1 cellular context compared by ENCODE assay signal in genomic region chr14:99541211-99541610, GRCh38.
TF ChIP-seq lines count a peak whose summit lies in the region.

No MANE protein-coding gene starts in this region.

TF ChIP-seq in SK-N-SH treated with all-trans-retinoic acid at 6 μM for 48 hours, 23 proteins besides CTCF, POLR2A, EP300 and RAD21 (continued from another document):
- no peak for TF ChIP-seq CSRNP3 (CRISPR knock-in tag; IDR thresholded peaks at IDR 0.05)
- no peak for TF ChIP-seq ARNTL (CRISPR knock-in tag; IDR thresholded peaks at IDR 0.05; ENCODE audit: borderline replicate concordance, low read depth)
- no peak for TF ChIP-seq PPARA (CRISPR knock-in tag; IDR thresholded peaks at IDR 0.05; ENCODE audit: borderline replicate concordance)
- TF ChIP-seq SNAI2 (CRISPR knock-in tag; IDR thresholded peaks at IDR 0.05) = no peak
- TF ChIP-seq ZC3H10 (CRISPR knock-in tag; IDR thresholded peaks at IDR 0.05) = no peak
- TF ChIP-seq ESRRG (CRISPR knock-in tag; IDR thresholded peaks at IDR 0.05) = no peak
- TF ChIP-seq, protein P1, sequence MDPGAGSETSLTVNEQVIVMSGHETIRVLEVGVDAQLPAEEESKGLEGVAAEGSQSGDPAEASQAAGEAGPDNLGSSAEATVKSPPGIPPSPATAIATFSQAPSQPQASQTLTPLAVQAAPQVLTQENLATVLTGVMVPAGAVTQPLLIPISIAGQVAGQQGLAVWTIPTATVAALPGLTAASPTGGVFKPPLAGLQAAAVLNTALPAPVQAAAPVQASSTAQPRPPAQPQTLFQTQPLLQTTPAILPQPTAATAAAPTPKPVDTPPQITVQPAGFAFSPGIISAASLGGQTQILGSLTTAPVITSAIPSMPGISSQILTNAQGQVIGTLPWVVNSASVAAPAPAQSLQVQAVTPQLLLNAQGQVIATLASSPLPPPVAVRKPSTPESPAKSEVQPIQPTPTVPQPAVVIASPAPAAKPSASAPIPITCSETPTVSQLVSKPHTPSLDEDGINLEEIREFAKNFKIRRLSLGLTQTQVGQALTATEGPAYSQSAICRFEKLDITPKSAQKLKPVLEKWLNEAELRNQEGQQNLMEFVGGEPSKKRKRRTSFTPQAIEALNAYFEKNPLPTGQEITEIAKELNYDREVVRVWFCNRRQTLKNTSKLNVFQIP (CRISPR knock-in tag; IDR thresholded peaks at IDR 0.05; ENCODE audit: borderline replicate concordance, low read depth) = no peak
- no peak for TF ChIP-seq ZNF8 (CRISPR knock-in tag; IDR thresholded peaks at IDR 0.05)
- no peak for TF ChIP-seq ISL1 (CRISPR knock-in tag; IDR thresholded peaks at IDR 0.05)
- no peak for TF ChIP-seq PATZ1 (CRISPR knock-in tag; IDR thresholded peaks at IDR 0.05; ENCODE audit: borderline replicate concordance)
- no peak for TF ChIP-seq TSHZ2 (CRISPR knock-in tag; IDR thresholded peaks at IDR 0.05)
- TF ChIP-seq RARB (CRISPR knock-in tag; IDR thresholded peaks at IDR 0.05) = no peak
- no peak for TF ChIP-seq ZNF565 (CRISPR knock-in tag; conservative IDR thresholded peaks at IDR 0.05; ENCODE audit: low read depth)
- TF ChIP-seq TOX (CRISPR knock-in tag; IDR thresholded peaks at IDR 0.05; ENCODE audit: borderline replicate concordance) = no peak
- no peak for TF ChIP-seq CREB5 (CRISPR knock-in tag; IDR thresholded peaks at IDR 0.05; ENCODE audit: low read depth)
- TF ChIP-seq ZNF70 (CRISPR knock-in tag; IDR thresholded peaks at IDR 0.05) = no peak
- TF ChIP-seq ZFP30 (CRISPR knock-in tag; IDR thresholded peaks at IDR 0.05) = no peak
